In genomic region chr18:48720655-48721025, GRCh38 we compare ENCODE assay signal across 21 cellular contexts.
"Had no signal": no experiment of that assay in that cellular context is flagged by ENCODE, and none has a peak within 500 bp of the region (broad histone marks: within the 10 kb centered on the region; RNA-seq: fewer than 3 reads in every experiment).

No MANE protein-coding gene starts in this region.

- H3K27ac Mint-ChIP-seq: activated CD4-positive, alpha-beta memory T cell treated with anti-CD3 and anti-CD28 coated beads for 36 hours; activated CD4-positive, alpha-beta T cell treated with anti-CD3 and anti-CD28 coated beads for 36 hours; activated naive CD8-positive, alpha-beta T cell treated with anti-CD3 and anti-CD28 coated beads for 36 hours; natural killer cell; T-cell; WTC11 had no signal

- H3K36me3 ChIP-seq: brain microvascular endothelial cell, gastrocnemius medialis, neutrophil had no signal

- FAIRE-seq: endometrium had no signal

- H3K9ac ChIP-seq: parathyroid adenoma had no signal

- H3K4me3 ChIP-seq: coronary artery, gastrocnemius medialis, heart left ventricle, stomach, testis had no signal

- H2AFZ ChIP-seq: parathyroid adenoma had no signal

- H3K36me3 Mint-ChIP-seq: activated CD4-positive, alpha-beta memory T cell treated with anti-CD3 and anti-CD28 coated beads for 36 hours; activated naive CD8-positive, alpha-beta T cell treated with anti-CD3 and anti-CD28 coated beads for 36 hours; natural killer cell; T-cell had no signal

- H3K9me3 Mint-ChIP-seq: activated CD4-positive, alpha-beta memory T cell treated with anti-CD3 and anti-CD28 coated beads for 36 hours; activated naive CD8-positive, alpha-beta T cell treated with anti-CD3 and anti-CD28 coated beads for 36 hours; central memory CD8-positive, alpha-beta T cell; natural killer cell; T-cell had no signal

- H3K4me3 Mint-ChIP-seq: activated CD4-positive, alpha-beta memory T cell treated with anti-CD3 and anti-CD28 coated beads for 36 hours; activated CD4-positive, alpha-beta T cell treated with anti-CD3 and anti-CD28 coated beads for 36 hours; activated naive CD8-positive, alpha-beta T cell treated with anti-CD3 and anti-CD28 coated beads for 36 hours; central memory CD8-positive, alpha-beta T cell; natural killer cell; T-cell; type B pancreatic cell; WTC11 had no signal

- H3K27ac ChIP-seq: brain microvascular endothelial cell, coronary artery, gastrocnemius medialis, heart left ventricle, neutrophil, parathyroid adenoma, stomach, testis had no signal

- H3K9me3 ChIP-seq: gastrocnemius medialis, heart left ventricle, neutrophil, stomach, testis had no signal

- H3K4me1 ChIP-seq: parathyroid adenoma had no signal

- H3K4me1 Mint-ChIP-seq: activated CD4-positive, alpha-beta T cell treated with anti-CD3 and anti-CD28 coated beads for 36 hours; T-cell had no signal

- DNase-seq: activated CD4-positive, alpha-beta memory T cell treated with anti-CD3 and anti-CD28 coated beads for 36 hours; activated CD4-positive, alpha-beta T cell treated with anti-CD3 and anti-CD28 coated beads for 36 hours; activated naive CD4-positive, alpha-beta T cell; activated naive CD8-positive, alpha-beta T cell treated with anti-CD3 and anti-CD28 coated beads for 36 hours; activated T-cell treated with anti-CD3 and anti-CD28 coated beads for 4 hours; heart left ventricle; natural killer cell; stimulated activated CD4-positive, alpha-beta T cell treated with anti-CD3 and anti-CD28 coated beads, Interleukin-15, amount 100 ng/mL, for 24 hours; stimulated activated CD4-positive, alpha-beta T cell treated with anti-CD3 and anti-CD28 coated beads, Interleukin-2, amount 100 ng/mL, for 48 hours; stomach; T-cell; testis had no signal

- H3K27me3 ChIP-seq: brain microvascular endothelial cell, gastrocnemius medialis, heart left ventricle, neutrophil, stomach, testis had no signal

- ATAC-seq: activated CD4-positive, alpha-beta T cell treated with anti-CD3 and anti-CD28 coated beads for 36 hours; heart left ventricle; natural killer cell; T-cell; WTC11 had no signal

- H3K27me3 Mint-ChIP-seq: activated CD4-positive, alpha-beta memory T cell treated with anti-CD3 and anti-CD28 coated beads for 36 hours; activated CD4-positive, alpha-beta T cell treated with anti-CD3 and anti-CD28 coated beads for 36 hours; activated naive CD8-positive, alpha-beta T cell treated with anti-CD3 and anti-CD28 coated beads for 36 hours; central memory CD8-positive, alpha-beta T cell; T-cell; type B pancreatic cell had no signal
